Comparison of ENCODE assay signal across 1 cellular context in genomic region chr1:6515771-6516170, GRCh38.
TF ChIP-seq lines count a peak whose summit lies in the region.

No MANE protein-coding gene starts in this region.

TF ChIP-seq in IMR-90, 13 proteins besides CTCF, POLR2A, EP300 and RAD21:
- TF ChIP-seq, protein P1, sequence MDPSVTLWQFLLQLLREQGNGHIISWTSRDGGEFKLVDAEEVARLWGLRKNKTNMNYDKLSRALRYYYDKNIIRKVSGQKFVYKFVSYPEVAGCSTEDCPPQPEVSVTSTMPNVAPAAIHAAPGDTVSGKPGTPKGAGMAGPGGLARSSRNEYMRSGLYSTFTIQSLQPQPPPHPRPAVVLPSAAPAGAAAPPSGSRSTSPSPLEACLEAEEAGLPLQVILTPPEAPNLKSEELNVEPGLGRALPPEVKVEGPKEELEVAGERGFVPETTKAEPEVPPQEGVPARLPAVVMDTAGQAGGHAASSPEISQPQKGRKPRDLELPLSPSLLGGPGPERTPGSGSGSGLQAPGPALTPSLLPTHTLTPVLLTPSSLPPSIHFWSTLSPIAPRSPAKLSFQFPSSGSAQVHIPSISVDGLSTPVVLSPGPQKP (IDR thresholded peaks at IDR 0.05; ENCODE audit: borderline replicate concordance, low read depth, low read length), result no peak
- TF ChIP-seq USF2 (IDR thresholded peaks at IDR 0.05; ENCODE audit: low read depth, low read length), result peak; percentile 19; the same call in 1 of the 2 replicates
- no peak for TF ChIP-seq RFX5 (IDR thresholded peaks at IDR 0.05; ENCODE audit: low read depth, low read length)
- TF ChIP-seq MAZ (IDR thresholded peaks at IDR 0.05; ENCODE audit: borderline replicate concordance, low read depth, low read length), result no peak
